In genomic region chr16:11744075-11744470, GRCh38 we compare ENCODE assay signal across 9 cellular contexts. TPM values are rescaled to one million over a fixed set of nuclear protein-coding genes. Genes with fewer than 3 reads are reported as not detected.
DNase-seq lines count a peak whose midpoint lies in the region; ATAC-seq and TF ChIP-seq lines count a peak whose summit lies in the region.
"Had no signal": no experiment of that assay in that cellular context is flagged by ENCODE, and none has a peak within 500 bp of the region (broad histone marks: within the 10 kb centered on the region; RNA-seq: fewer than 3 reads in every experiment).

No MANE protein-coding gene starts in this region.

- H4K20me1 ChIP-seq in DOHH2 (ENCODE audit: control insufficient read depth, insufficient read depth, low read depth, low read length) (0 out of 2 replicates have a peak, but pooled peaks cover 11% of the 10 kb centered on the region), OCI-LY7 (ENCODE audit: insufficient read depth, low read length) (peaks cover 11% of the 10 kb centered on the region; the same call in 1 of the 2 replicates)

- no peaks in the 10 kb centered on the region for H3K9me2 ChIP-seq in DOHH2 (replicated peaks; ENCODE audit: control insufficient read depth, low read length)
- no peaks in the 10 kb centered on the region for H3K9me2 ChIP-seq in OCI-LY7 (ENCODE audit: insufficient read depth, low read length)

- H3K36me3 ChIP-seq in DOHH2 (ENCODE audit: control insufficient read depth, low read length) (peaks cover 10% of the 10 kb centered on the region), OCI-LY7 (ENCODE audit: insufficient read depth, low read length) (peaks cover 19% of the 10 kb centered on the region), duodenal mucosa (ENCODE audit: control insufficient read depth in 1 of 2, insufficient read depth in 2 of 2, low read length in 2 of 2) (no peaks in the 10 kb centered on the region), rectal smooth muscle tissue (ENCODE audit: control insufficient read depth, insufficient read depth, low read length) (peaks cover 2% of the 10 kb centered on the region)

- intact Hi-C loops in OCI-LY7 (cut with micrococcal nuclease; ENCODE audit: unreplicated experiment): loop anchor here (5.0 kb wide), 2 partner anchors 38 to 68 kb away; no protein-coding TSS in a partner anchor

- H2AFZ ChIP-seq in OCI-LY7 (ENCODE audit: low read length): no peak overlapping the region

- DNase-seq in OCI-LY7 (ENCODE audit: low spot score): no peak
- no peak for DNase-seq in stimulated activated CD4-positive, alpha-beta T cell treated with anti-CD3 and anti-CD28 coated beads, Interleukin-2, amount 100 ng/mL, for 24 hours
- DNase-seq in D341Med (ENCODE audit: low spot score): no peak
- DNase-seq in NCI-H446 (lab: John Stamatoyannopoulos, UW): no peak
- DNase-seq: cortex of kidney had no signal

- TF ChIP-seq CTCF in DOHH2 (IDR thresholded peaks at IDR 0.05; ENCODE audit: low read depth, low read length, poor library complexity, severe bottlenecking) (no peak), OCI-LY7 (conservative IDR thresholded peaks at IDR 0.05; ENCODE audit: low read length) (no peak)

- H3K27me3 ChIP-seq in DOHH2 (ENCODE audit: control insufficient read depth, low read length) (no peaks in the 10 kb centered on the region), duodenal mucosa (ENCODE audit: control insufficient read depth in 1 of 2, insufficient read depth in 2 of 2, low read length in 2 of 2) (no peaks in the 10 kb centered on the region), rectal smooth muscle tissue (ENCODE audit: control insufficient read depth, insufficient read depth, low read length) (no peaks in the 10 kb centered on the region)

- peak overlapping the region; percentile 92; the same call in 1 of the 2 replicates for H3K4me3 ChIP-seq in DOHH2 (ENCODE audit: low read length)
- peak overlapping the region; percentile 97 for H3K4me3 ChIP-seq in OCI-LY7 (ENCODE audit: low read depth, low read length, poor library complexity, severe bottlenecking)
- peak overlapping the region in 1 of 2 donors; percentile 58 for H3K4me3 ChIP-seq in duodenal mucosa (ENCODE audit: low read depth in 1 of 2, low read length in 2 of 2)
- peak overlapping the region; percentile 76 for H3K4me3 ChIP-seq in rectal smooth muscle tissue (ENCODE audit: low read length)

- peak overlapping the region; percentile 74 for H3K4me2 ChIP-seq in DOHH2 (ENCODE audit: low read length)
- H3K4me2 ChIP-seq in OCI-LY7 (ENCODE audit: low read length): no peak overlapping the region

- peaks cover 39% of the 10 kb centered on the region for H3K4me1 ChIP-seq in DOHH2 (ENCODE audit: control insufficient read depth, low read length)
- peaks cover 34% of the 10 kb centered on the region for H3K4me1 ChIP-seq in OCI-LY7 (ENCODE audit: insufficient read depth, low read length, poor library complexity, severe bottlenecking)
- H3K4me1 ChIP-seq in duodenal mucosa (ENCODE audit: control insufficient read depth in 1 of 2, insufficient read depth in 2 of 2, low read length in 2 of 2): peaks cover 40 to 54% of the 10 kb centered on the region in 2 donors
- peaks cover 14% of the 10 kb centered on the region for H3K4me1 ChIP-seq in rectal smooth muscle tissue (ENCODE audit: control insufficient read depth, insufficient read depth, low read length)

- peaks cover 23% of the 10 kb centered on the region for H3F3A ChIP-seq in DOHH2 (ENCODE audit: control insufficient read depth, insufficient read depth)

- H3K27ac ChIP-seq in DOHH2 (ENCODE audit: low read depth, low read length) (peak overlapping the region; percentile 69; the same call in 1 of the 2 replicates), OCI-LY7 (ENCODE audit: low read depth, low read length, poor library complexity, severe bottlenecking) (peak overlapping the region; percentile 7), duodenal mucosa (ENCODE audit: low read depth, low read length) (peak overlapping the region; percentile 97), rectal smooth muscle tissue (ENCODE audit: low read depth, low read length) (no peak overlapping the region)

- H3K9ac ChIP-seq in duodenal mucosa (ENCODE audit: low read depth in 1 of 2, low read length in 2 of 2) (peak overlapping the region in 1 of 2 donors; percentile 36), rectal smooth muscle tissue (ENCODE audit: low read length) (no peak overlapping the region)

- POLR2A ChIA-PET in OCI-LY7 (lab: Charles Lee): interaction anchor here (0.6 to 1.9 kb wide), 8 partner anchors 10 to 154 kb away, joined by 3 to 9 read pairs (median 4); no protein-coding TSS in a partner anchor

- peaks cover 41% of the 10 kb centered on the region for H3K79me2 ChIP-seq in DOHH2 (ENCODE audit: control insufficient read depth, low read length)
- peaks cover 31% of the 10 kb centered on the region for H3K79me2 ChIP-seq in OCI-LY7 (ENCODE audit: insufficient read depth, low read depth, low read length)

- BruUV-seq in OCI-LY7 (replicated peaks; lab: Mats Ljungman, UMichigan): no TSS peak

- CTCF ChIA-PET in OCI-LY7 (lab: Charles Lee; ENCODE audit: unreplicated experiment): interaction anchor here (0.9 kb wide), 1 partner anchor 53 kb away, joined by 3 read pairs; no protein-coding TSS in a partner anchor

- H3K9me3 ChIP-seq in DOHH2 (ENCODE audit: control insufficient read depth, insufficient read depth, low read length): no peaks in the 10 kb centered on the region
- H3K9me3 ChIP-seq in OCI-LY7 (ENCODE audit: low read length): no peaks in the 10 kb centered on the region
- H3K9me3 ChIP-seq in duodenal mucosa (ENCODE audit: control insufficient read depth in 1 of 2, low read length in 2 of 2): no peaks in the 10 kb centered on the region

- no peak for ATAC-seq in GM21423 (IDR thresholded peaks at IDR 0.05; ENCODE audit: unreplicated experiment)

RNA-seq across cellular contexts. Expression of gene TXNDC11, which starts 1.4 kb away (rescaled TPM):
- 79.8 and 96.0 TPM in 2 replicates for total RNA-seq in OCI-LY7 (2014; rRNA removed; shearing (Covaris generic))
- 88.6 and 96.7 TPM in 2 replicates for total RNA-seq in OCI-LY7 (2022)

RNA-seq across cellular contexts. Expression of gene ZC3H7A, which starts 53.0 kb away (rescaled TPM):
- 28.6 and 32.1 TPM in 2 replicates for total RNA-seq in OCI-LY7 (2014; rRNA removed; shearing (Covaris generic))
- total RNA-seq in OCI-LY7 (2022): 68.6 and 89.0 TPM in 2 replicates
